In genomic region chr14:33685698-33686097, GRCh38 we compare ENCODE assay signal across 26 cellular contexts.
"Had no signal": no experiment of that assay in that cellular context is flagged by ENCODE, and none has a peak within 500 bp of the region (broad histone marks: within the 10 kb centered on the region; RNA-seq: fewer than 3 reads in every experiment).

No MANE protein-coding gene starts in this region.

- H3K4me3 Mint-ChIP-seq: activated naive CD8-positive, alpha-beta T cell; immature natural killer cell; natural killer cell treated with Interleukin-12 subunit alpha and Interleukin-12 subunit beta and Interleukin-15 and Interleukin-18, amount 100 ng/mL, for 72 hours; stimulated activated effector memory CD8-positive, alpha-beta T cell treated with anti-CD3 and anti-CD28 coated beads, Interleukin-12 subunit alpha, Interleukin-12 subunit beta, amount 100 ng/mL, for 72 hours; stimulated activated naive CD8-positive, alpha-beta T cell treated with anti-CD3 and anti-CD28 coated beads, Interleukin-15, Interleukin-2, amounts not matched to agents 100 ng/mL and 50 ng/mL, for 24 hours had no signal

- FAIRE-seq: small intestine had no signal

- H3K27ac Mint-ChIP-seq: activated naive CD8-positive, alpha-beta T cell; immature natural killer cell; natural killer cell treated with Interleukin-12 subunit alpha and Interleukin-12 subunit beta and Interleukin-15 and Interleukin-18, amount 100 ng/mL, for 72 hours; progenitor cell of endocrine pancreas; stimulated activated effector memory CD8-positive, alpha-beta T cell treated with anti-CD3 and anti-CD28 coated beads, Interleukin-12 subunit alpha, Interleukin-12 subunit beta, amount 100 ng/mL, for 72 hours; stimulated activated naive CD8-positive, alpha-beta T cell treated with anti-CD3 and anti-CD28 coated beads, Interleukin-15, Interleukin-2, amounts not matched to agents 100 ng/mL and 50 ng/mL, for 24 hours had no signal

- H3K4me1 Mint-ChIP-seq: immature natural killer cell; stimulated activated effector memory CD8-positive, alpha-beta T cell treated with anti-CD3 and anti-CD28 coated beads, Interleukin-12 subunit alpha, Interleukin-12 subunit beta, amount 100 ng/mL, for 72 hours had no signal

- H3K27me3 ChIP-seq: body of pancreas, cardiac muscle cell, colonic mucosa, heart left ventricle, right lobe of liver, upper lobe of left lung had no signal

- H3K9me3 ChIP-seq: body of pancreas, colonic mucosa, heart left ventricle, mucosa of descending colon, right lobe of liver, upper lobe of left lung had no signal

- DNase-seq: activated CD4-positive, alpha-beta T cell treated with anti-CD3 and anti-CD28 coated beads for 48 hours; activated CD4-positive, alpha-beta T cell treated with anti-CD3 and anti-CD28 coated beads, Interleukin-2, amount 50 U/mL, for 48 hours; activated CD4-positive, CD25-positive, alpha-beta regulatory T cell; activated CD8-positive, alpha-beta memory T cell treated with anti-CD3 and anti-CD28 coated beads for 24 hours; activated effector memory CD4-positive, alpha-beta T cell treated with Interleukin-2 at 50 U/mL for 16 hours; activated naive CD4-positive, alpha-beta T cell treated with Interleukin-2 at 50 U/mL for 16 hours; anterior cingulate cortex; body of pancreas; cerebellar nuclear complex; colonic mucosa; effector CD8-positive, alpha-beta T cell; heart left ventricle; hypothalamus; immature natural killer cell; mucosa of descending colon; right lobe of liver; small intestine; stimulated activated CD4-positive, alpha-beta T cell treated with anti-CD3 and anti-CD28 coated beads, Interleukin-4, amount 100 ng/mL, for 24 hours; substantia nigra; upper lobe of left lung had no signal

- H3K27me3 Mint-ChIP-seq: activated naive CD8-positive, alpha-beta T cell; natural killer cell treated with Interleukin-12 subunit alpha and Interleukin-12 subunit beta and Interleukin-15 and Interleukin-18, amount 100 ng/mL, for 72 hours; progenitor cell of endocrine pancreas; stimulated activated naive CD8-positive, alpha-beta T cell treated with anti-CD3 and anti-CD28 coated beads, Interleukin-15, Interleukin-2, amounts not matched to agents 100 ng/mL and 50 ng/mL, for 24 hours had no signal

- H3K36me3 Mint-ChIP-seq: activated naive CD8-positive, alpha-beta T cell; immature natural killer cell; natural killer cell treated with Interleukin-12 subunit alpha and Interleukin-12 subunit beta and Interleukin-15 and Interleukin-18, amount 100 ng/mL, for 72 hours; stimulated activated effector memory CD8-positive, alpha-beta T cell treated with anti-CD3 and anti-CD28 coated beads, Interleukin-12 subunit alpha, Interleukin-12 subunit beta, amount 100 ng/mL, for 72 hours had no signal

- H3K4me1 ChIP-seq: body of pancreas, colonic mucosa, right lobe of liver, upper lobe of left lung had no signal

- H3K9me3 Mint-ChIP-seq: natural killer cell treated with Interleukin-12 subunit alpha and Interleukin-12 subunit beta and Interleukin-15 and Interleukin-18, amount 100 ng/mL, for 72 hours; stimulated activated effector memory CD8-positive, alpha-beta T cell treated with anti-CD3 and anti-CD28 coated beads, Interleukin-12 subunit alpha, Interleukin-12 subunit beta, amount 100 ng/mL, for 72 hours; stimulated activated naive CD8-positive, alpha-beta T cell treated with anti-CD3 and anti-CD28 coated beads, Interleukin-15, Interleukin-2, amounts not matched to agents 100 ng/mL and 50 ng/mL, for 24 hours had no signal

- ATAC-seq: body of pancreas; heart left ventricle; mucosa of descending colon; natural killer cell treated with Interleukin-12 subunit alpha and Interleukin-12 subunit beta and Interleukin-15 and Interleukin-18, amount 100 ng/mL, for 72 hours; right lobe of liver; stimulated activated effector memory CD8-positive, alpha-beta T cell treated with anti-CD3 and anti-CD28 coated beads, Interleukin-12 subunit alpha, Interleukin-12 subunit beta, amount 100 ng/mL, for 72 hours had no signal

- H3K27ac ChIP-seq: body of pancreas, cardiac muscle cell, colonic mucosa, heart left ventricle, right lobe of liver, upper lobe of left lung had no signal

- H3K36me3 ChIP-seq: cardiac muscle cell, colonic mucosa, heart left ventricle, right lobe of liver, upper lobe of left lung had no signal

- H3K4me3 ChIP-seq: body of pancreas, cardiac muscle cell, colonic mucosa, heart left ventricle, mucosa of descending colon, right lobe of liver, upper lobe of left lung had no signal
